Comparison of ENCODE assay signal across 22 cellular contexts in genomic region chr2:36163520-36164239, GRCh38.
DNase-seq lines count a peak whose midpoint lies in the region; ATAC-seq and TF ChIP-seq lines count a peak whose summit lies in the region.
"Had no signal": no experiment of that assay in that cellular context is flagged by ENCODE, and none has a peak within 500 bp of the region (broad histone marks: within the 10 kb centered on the region; RNA-seq: fewer than 3 reads in every experiment).

No MANE protein-coding gene starts in this region.

- H3K9me3 Mint-ChIP-seq in CD14-positive monocyte: peaks cover 0 to 6% (median 0%) of the 10 kb centered on the region in 7 donors
- H3K9me3 Mint-ChIP-seq: endodermal cell; natural killer cell treated with Interleukin-12 subunit alpha and Interleukin-12 subunit beta and Interleukin-15 and Interleukin-18, amount 100 ng/mL, for 72 hours had no signal

- ATAC-seq in GM18861 (IDR thresholded peaks at IDR 0.05; ENCODE audit: unreplicated experiment) (peak; percentile 57), GM19467 (IDR thresholded peaks at IDR 0.05; ENCODE audit: unreplicated experiment) (peak; percentile 66), HG02943 (IDR thresholded peaks at IDR 0.05; ENCODE audit: low read depth, unreplicated experiment) (peak; percentile 68), HG03520 (IDR thresholded peaks at IDR 0.05; ENCODE audit: unreplicated experiment) (peak; percentile 52), GM18858 (IDR thresholded peaks at IDR 0.05; ENCODE audit: unreplicated experiment) (no peak)
- ATAC-seq: natural killer cell treated with Interleukin-12 subunit alpha and Interleukin-12 subunit beta and Interleukin-15 and Interleukin-18, amount 100 ng/mL, for 72 hours; PC-3; SK-N-SH treated with all-trans-retinoic acid at 6 μM for 48 hours had no signal

- no peaks in the 10 kb centered on the region for H3K36me3 Mint-ChIP-seq in CD14-positive monocyte
- H3K36me3 Mint-ChIP-seq: natural killer cell treated with Interleukin-12 subunit alpha and Interleukin-12 subunit beta and Interleukin-15 and Interleukin-18, amount 100 ng/mL, for 72 hours had no signal

- intact Hi-C loops in CD14-positive monocyte (cut with micrococcal nuclease): no loop called here

- H3K4me3 Mint-ChIP-seq in CD14-positive monocyte: no peak overlapping the region
- H3K4me3 Mint-ChIP-seq: endodermal cell; natural killer cell treated with Interleukin-12 subunit alpha and Interleukin-12 subunit beta and Interleukin-15 and Interleukin-18, amount 100 ng/mL, for 72 hours had no signal

- no peaks in the 10 kb centered on the region for H3K4me1 Mint-ChIP-seq in CD14-positive monocyte
- H3K4me1 Mint-ChIP-seq: endodermal cell had no signal

- no peak for DNase-seq in GM19238 (ENCODE audit: insufficient read length, low spot score)
- DNase-seq in CD14-positive monocyte (ENCODE audit: low spot score): no peak
- DNase-seq in SHP77 treated with DMSO at 0.1 percent for 48 hours (lab: John Stamatoyannopoulos, UW): no peak
- DNase-seq: activated gamma-delta T cell treated with Interleukin-2 at 50 U/mL for 16 hours; aorta; endodermal cell; hypothalamus; kidney; mesenchymal stem cell; NCI-H1092 treated with DMSO at 0.1 percent for 48 hours; PC-3; posterior cingulate gyrus; stimulated activated CD4-positive, alpha-beta T cell treated with anti-CD3 and anti-CD28 coated beads, Interleukin-4, amount 100 ng/mL, for 1 hour; substantia nigra; T1000 had no signal

- H3K27ac Mint-ChIP-seq in CD14-positive monocyte: no peak overlapping the region
- H3K27ac Mint-ChIP-seq: endodermal cell; natural killer cell treated with Interleukin-12 subunit alpha and Interleukin-12 subunit beta and Interleukin-15 and Interleukin-18, amount 100 ng/mL, for 72 hours had no signal

- TF ChIP-seq CTCF in CD14-positive monocyte (IDR thresholded peaks at IDR 0.05): no peak

- peaks cover 0 to 3% (median 0%) of the 10 kb centered on the region in 3 donors for H3K27me3 Mint-ChIP-seq in CD14-positive monocyte (ENCODE audit: low read depth in 3 of 3)
- H3K27me3 Mint-ChIP-seq: natural killer cell treated with Interleukin-12 subunit alpha and Interleukin-12 subunit beta and Interleukin-15 and Interleukin-18, amount 100 ng/mL, for 72 hours had no signal
